Comparison of ENCODE assay signal across 1 cellular context in genomic region chr6:41748542-41748941, GRCh38.
TF ChIP-seq lines count a peak whose summit lies in the region.

No MANE protein-coding gene starts in this region.

TF ChIP-seq in K562, 482 proteins besides CTCF, POLR2A, EP300 and RAD21:
- TF ChIP-seq GATAD2A (IDR thresholded peaks at IDR 0.05) (no peak), NR0B1 (IDR thresholded peaks at IDR 0.05; ENCODE audit: partially characterized antibody) (no peak), TFAP4 (CRISPR knock-in tag; IDR thresholded peaks at IDR 0.05; ENCODE audit: borderline replicate concordance) (0 out of 2 replicates have a peak, but pooled peaks have one; percentile 36), PPARD (CRISPR knock-in tag; IDR thresholded peaks at IDR 0.05) (no peak), ZFP36 (IDR thresholded peaks at IDR 0.05; ENCODE audit: low read depth, low read length, partially characterized antibody) (no peak), KLF13 (tag; IDR thresholded peaks at IDR 0.05; ENCODE audit: borderline replicate concordance, low read depth) (no peak), IRF2 (CRISPR knock-in tag; IDR thresholded peaks at IDR 0.05) (no peak), GABPB2 (CRISPR knock-in tag; conservative IDR thresholded peaks at IDR 0.05) (no peak)
